1 cellular context compared by ENCODE assay signal in the genomic region with DNA sequence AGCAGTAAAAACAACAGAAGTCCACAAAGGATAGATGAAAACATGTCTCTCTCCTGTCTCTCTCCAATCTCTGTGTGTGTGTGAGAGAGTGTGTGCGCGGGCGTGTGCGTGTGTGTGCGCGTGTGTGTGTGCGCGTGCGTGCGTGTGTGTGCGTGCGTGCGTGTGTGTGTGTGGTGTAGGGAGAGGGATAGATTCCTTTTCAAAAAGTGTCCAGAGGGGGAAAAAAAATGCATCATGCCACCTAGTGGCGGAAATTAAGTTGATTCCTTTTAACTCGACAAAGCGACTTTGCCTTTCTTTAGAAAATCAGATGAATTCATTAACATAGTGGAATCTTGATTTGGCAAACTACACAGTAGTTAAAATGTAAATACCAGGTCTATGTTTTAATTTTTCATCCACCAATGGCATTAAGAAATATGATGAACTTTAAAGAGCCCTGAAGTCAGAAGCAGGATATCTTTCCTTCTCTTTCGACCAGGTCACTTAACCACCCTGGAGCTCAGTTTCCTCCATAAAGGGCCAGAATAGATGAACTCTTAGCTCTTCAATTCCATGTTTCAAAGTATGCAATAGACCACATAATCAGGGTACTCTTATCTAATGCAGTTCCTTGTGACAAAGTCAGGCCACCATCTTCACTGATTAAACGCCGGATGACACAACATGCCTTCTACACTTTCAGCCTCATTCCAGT.
A peak's percentile ranks its signal among the peaks of the same experiment; 100 is the strongest.
TF ChIP-seq lines count a peak whose summit lies in the region.

No MANE protein-coding gene starts in this region.

TF ChIP-seq in HCT116, 20 proteins besides CTCF, POLR2A, EP300 and RAD21 (continued from another document):
- TF ChIP-seq REST (IDR thresholded peaks at IDR 0.05; ENCODE audit: low read depth) (no peak), EZH2 (IDR thresholded peaks at IDR 0.05) (no peak), CBX3 (IDR thresholded peaks at IDR 0.05; ENCODE audit: low read depth) (peak; percentile 61; the same call in 1 of the 2 replicates), MAX (IDR thresholded peaks at IDR 0.05) (peak; percentile 18; the same call in 1 of the 2 replicates), EGR1 (IDR thresholded peaks at IDR 0.05; ENCODE audit: low read depth) (0 out of 2 replicates have a peak, but pooled peaks have one; percentile 37)
